ENCODE assay signal across 8 cellular contexts in genomic region chr12:120194534-120195395, GRCh38. TPM values are rescaled to one million over a fixed set of nuclear protein-coding genes. Genes with fewer than 3 reads are reported as not detected.
DNase-seq lines count a peak whose midpoint lies in the region; ATAC-seq and TF ChIP-seq lines count a peak whose summit lies in the region.

Gene GCN1, minus strand, starts transcription at chr12:120194715. Its CDS starts 18 bp downstream, at chr12:120194697.

- no peaks in the 10 kb centered on the region for H3K27me3 ChIP-seq in CD4-positive, alpha-beta memory T cell (ENCODE audit: insufficient read depth, low read length)
- H3K27me3 ChIP-seq in OCI-LY1 (ENCODE audit: insufficient read depth, low read length) = no peaks in the 10 kb centered on the region

- peaks cover 23 to 60% of the 10 kb centered on the region in 2 donors for H3K36me3 Mint-ChIP-seq in CD4-positive, alpha-beta memory T cell

- POLR2A ChIA-PET in CD4-positive, alpha-beta memory T cell (lab: Charles Lee; ENCODE audit: partially characterized antibody) = interaction anchor here (1.2 to 8.9 kb wide), 5 partner anchors 8 to 96 kb away, joined by 3 to 241 read pairs (median 3); partner anchors contain the start of genes RAB35, RNU4-1 and RNU4-2

- no peaks in the 10 kb centered on the region for H3K9me2 ChIP-seq in OCI-LY1 (ENCODE audit: low read depth, low read length)

- CTCF ChIA-PET in CD4-positive, alpha-beta memory T cell (lab: Charles Lee; ENCODE audit: partially characterized antibody) = interaction anchor here (1.0 to 1.8 kb wide), 2 partner anchors 71 to 275 kb away, joined by 3 to 5 read pairs; partner anchors contain the start of genes PXN and SRSF9

- peaks cover 18% of the 10 kb centered on the region for H3F3A ChIP-seq in OCI-LY1 (ENCODE audit: insufficient read depth, low read length)

- no peak for TF ChIP-seq CTCF in OCI-LY1 (IDR thresholded peaks at IDR 0.05; ENCODE audit: low read length)

- intact Hi-C loops in CD4-positive, alpha-beta memory T cell (cut with micrococcal nuclease) = no loop called here

- peak within 1 kb of the TSS; percentile 74 to 89 for H3K4me3 ChIP-seq in CD4-positive, alpha-beta memory T cell (ENCODE audit: low read length in 2 of 2)
- peak within 1 kb of the TSS; percentile 71 for H3K4me3 ChIP-seq in OCI-LY1 (ENCODE audit: low read depth, low read length, poor library complexity, severe bottlenecking)

- peaks cover 45% of the 10 kb centered on the region for H3K79me2 ChIP-seq in OCI-LY1 (ENCODE audit: insufficient read depth, low read length)

- H3K9me3 Mint-ChIP-seq in CD4-positive, alpha-beta memory T cell = no peaks in the 10 kb centered on the region

- no peaks in the 10 kb centered on the region for H3K27me3 Mint-ChIP-seq in CD4-positive, alpha-beta memory T cell

- peaks cover 30 to 70% (median 40%) of the 10 kb centered on the region in 4 donors for H3K4me1 Mint-ChIP-seq in CD4-positive, alpha-beta memory T cell

- no peak within 1 kb of the TSS for H2AFZ ChIP-seq in OCI-LY1 (ENCODE audit: low read length)

- H3K4me3 Mint-ChIP-seq in CD4-positive, alpha-beta memory T cell = peak within 1 kb of the TSS; percentile 86 to 93 (median 90)

- peaks cover 55% of the 10 kb centered on the region for H3K4me1 ChIP-seq in CD4-positive, alpha-beta memory T cell (ENCODE audit: insufficient read depth, low read length)
- H3K4me1 ChIP-seq in OCI-LY1 (ENCODE audit: insufficient read depth, low read length, severe bottlenecking) = peaks cover 73% of the 10 kb centered on the region

- peak within 1 kb of the TSS; percentile 79 for H3K27ac ChIP-seq in CD4-positive, alpha-beta memory T cell (ENCODE audit: low read depth, low read length)
- H3K27ac ChIP-seq in OCI-LY1 (ENCODE audit: low read depth, low read length, poor library complexity, severe bottlenecking) (peak within 1 kb of the TSS; percentile 86), epithelial cell of prostate (peak within 1 kb of the TSS; percentile 94)

- peak; percentile 87 to 92 (median 89) for DNase-seq in CD4-positive, alpha-beta memory T cell
- DNase-seq in HK-2 (ENCODE audit: unreplicated experiment) (peak; percentile 89), activated T-cell treated with anti-CD3 and anti-CD28 coated beads for 24 hours (ENCODE audit: low read depth) (peak; percentile 88), epithelial cell of prostate (ENCODE audit: low read depth, low spot score) (peak; percentile 62), mucosa of gallbladder (ENCODE audit: low spot score) (peak; percentile 75)
- DNase-seq in stimulated activated CD8-positive, alpha-beta memory T cell treated with anti-CD3 and anti-CD28 coated beads, Interleukin-4, amount 100 ng/mL, for 24 hours (ENCODE audit: low read depth) = peak; percentile 84

- no peaks in the 10 kb centered on the region for H4K20me1 ChIP-seq in OCI-LY1 (ENCODE audit: insufficient read depth, low read length)

- H3K9me3 ChIP-seq in CD4-positive, alpha-beta memory T cell (ENCODE audit: control insufficient read depth in 1 of 2, low read length in 2 of 2) = no peaks in the 10 kb centered on the region
- H3K9me3 ChIP-seq in OCI-LY1 (ENCODE audit: low read length) = no peaks in the 10 kb centered on the region

- H3K9ac ChIP-seq in OCI-LY1 (ENCODE audit: low read length) = peak within 1 kb of the TSS; percentile 72

- H3K4me2 ChIP-seq in OCI-LY1 (ENCODE audit: low read length) = peak within 1 kb of the TSS; percentile 84

- peak; percentile 71 for ATAC-seq in GM19395 (IDR thresholded peaks at IDR 0.05; ENCODE audit: unreplicated experiment)

- peak within 1 kb of the TSS; percentile 97 to 98 (median 98) for H3K27ac Mint-ChIP-seq in CD4-positive, alpha-beta memory T cell

- H3K36me3 ChIP-seq in CD4-positive, alpha-beta memory T cell (ENCODE audit: insufficient read depth, low read length) = peaks cover 44% of the 10 kb centered on the region
- peaks cover 65% of the 10 kb centered on the region for H3K36me3 ChIP-seq in OCI-LY1 (ENCODE audit: insufficient read depth, low read length)

RNA-seq across cellular contexts. Expression of gene GCN1, which starts in this region (rescaled TPM):
- total RNA-seq in CD4-positive, alpha-beta memory T cell = 100 to 1,000 TPM; 127 to 132 TPM
- 10 to 100 TPM; 13.9 to 29.6 TPM for polyA plus RNA-seq in CD4-positive, alpha-beta memory T cell
- total RNA-seq in mucosa of gallbladder = 80.4 TPM

Comparison
In these comparisons a context has a peak if more than half of its experiments do, and no peak if none do; other contexts are left out.
1. Peak in every context shown above with its lines: DNase-seq, ATAC-seq, H3K4me3 ChIP-seq and H3K27ac ChIP-seq.